9 cellular contexts compared by ENCODE assay signal in genomic region chr2:16900405-16901025, GRCh38.
DNase-seq lines count a peak whose midpoint lies in the region; ATAC-seq and TF ChIP-seq lines count a peak whose summit lies in the region.
"Had no signal": no experiment of that assay in that cellular context is flagged by ENCODE, and none has a peak within 500 bp of the region (broad histone marks: within the 10 kb centered on the region; RNA-seq: fewer than 3 reads in every experiment).

No MANE protein-coding gene starts in this region.

- H3K4me2 ChIP-seq in PC-3 (ENCODE audit: low read length) = no peak overlapping the region

- no peak overlapping the region for H3K4me3 ChIP-seq in BE2C (ENCODE audit: low read depth, low read length)
- H3K4me3 ChIP-seq in PC-3 (ENCODE audit: low read length) = no peak overlapping the region
- H3K4me3 ChIP-seq in psoas muscle = no peak overlapping the region

- H3K36me3 ChIP-seq in BE2C = no peaks in the 10 kb centered on the region
- H3K36me3 ChIP-seq in PC-3 (ENCODE audit: low read depth, low read length) = no peaks in the 10 kb centered on the region; the same call in 1 of the 2 replicates
- no peaks in the 10 kb centered on the region for H3K36me3 ChIP-seq in psoas muscle (ENCODE audit: insufficient read depth in 1 of 2, low read depth in 1 of 2)

- POLR2A ChIA-PET in PC-3 (lab: Charles Lee; ENCODE audit: unreplicated experiment) = no interaction called here

- no peaks in the 10 kb centered on the region for H3K79me2 ChIP-seq in PC-3 (ENCODE audit: low read length)

- WGBS in psoas muscle, 3 donors = 75 to 81% (median 77%) methylated on average over 6 of the region's 6 CpGs

- H3K9ac ChIP-seq in PC-3 (ENCODE audit: low read length) = no peak overlapping the region

- H2AFZ ChIP-seq in PC-3 (ENCODE audit: low read length) = no peak overlapping the region

- H3F3A ChIP-seq in PC-3 (ENCODE audit: low read length, unreplicated experiment) = no peaks in the 10 kb centered on the region

- H4K20me1 ChIP-seq in PC-3 (ENCODE audit: low read length) = no peaks in the 10 kb centered on the region

- CTCF ChIA-PET in PC-3 (lab: Charles Lee) = no interaction called here

- DNase-seq in BE2C = peak; percentile 24
- peak; percentile 34 for DNase-seq in PC-3
- peak; percentile 17 for DNase-seq in iPS DF 19.7 (ENCODE audit: low read depth, low spot score)
- DNase-seq in NCI-H2227 treated with DMSO at 0.1 percent for 48 hours (lab: John Stamatoyannopoulos, UW) = no peak
- DNase-seq in psoas muscle = no peak
- no peak for DNase-seq in stimulated activated naive CD4-positive, alpha-beta T cell (lab: John Stamatoyannopoulos, UW)

- H3K9me3 ChIP-seq in BE2C (no peaks in the 10 kb centered on the region), PC-3 (ENCODE audit: low read length) (no peaks in the 10 kb centered on the region), psoas muscle (no peaks in the 10 kb centered on the region)

- no peaks in the 10 kb centered on the region for H3K27me3 ChIP-seq in BE2C
- H3K27me3 ChIP-seq in PC-3 (ENCODE audit: low read length) = no peaks in the 10 kb centered on the region
- H3K27me3 ChIP-seq in psoas muscle (ENCODE audit: insufficient read depth in 3 of 3, low read length in 2 of 3) = no peaks in the 10 kb centered on the region

- intact Hi-C loops in PC-3 (cut with micrococcal nuclease) (no loop called here), psoas muscle (cut with DNase I) (no loop called here)

- TF ChIP-seq CTCF in BE2C (IDR thresholded peaks at IDR 0.05; ENCODE audit: low read depth, low read length) = peak; percentile 71
- TF ChIP-seq CTCF in PC-3 (conservative IDR thresholded peaks at IDR 0.05; ENCODE audit: low read depth, low read length) = peak; percentile 67
- TF ChIP-seq CTCF in psoas muscle (IDR thresholded peaks at IDR 0.05) = no peak

- ATAC-seq in GM18909 (IDR thresholded peaks at IDR 0.05; ENCODE audit: poor library complexity, unreplicated experiment) (peak; percentile 90), HG03103 (IDR thresholded peaks at IDR 0.05; ENCODE audit: low read depth, unreplicated experiment) (peak; percentile 84), PC-3 (no peak), psoas muscle (no peak)

- H3K9me2 ChIP-seq in PC-3 (replicated peaks; ENCODE audit: low read length) = no peaks in the 10 kb centered on the region

- H3K4me1 ChIP-seq in BE2C (no peaks in the 10 kb centered on the region), PC-3 (ENCODE audit: insufficient read depth, low read length) (no peaks in the 10 kb centered on the region), psoas muscle (no peaks in the 10 kb centered on the region)

- BruUV-seq in PC-3 (replicated peaks; lab: Mats Ljungman, UMichigan) = no TSS peak

- no peak overlapping the region for H3K27ac ChIP-seq in PC-3 (ENCODE audit: low read length)
- no peak overlapping the region for H3K27ac ChIP-seq in psoas muscle
- H3K27ac ChIP-seq: epithelial cell of prostate had no signal

Comparison
In these comparisons a context has a peak if more than half of its experiments do, and no peak if none do; other contexts are left out.
1. DNase-seq: peak in BE2C (single experiment), PC-3 (single experiment) and iPS DF 19.7 (single experiment); none in NCI-H2227 treated with DMSO at 0.1 percent for 48 hours (single experiment), psoas muscle (0 of 2) and stimulated activated naive CD4-positive, alpha-beta T cell (0 of 6).
2. ATAC-seq: peak in GM18909 (single experiment) and HG03103 (single experiment); none in PC-3 (single experiment) and psoas muscle (0 of 4).